In genomic region chr1:178724734-178725602, GRCh38 we compare ENCODE assay signal across 1 cellular context.
TF ChIP-seq lines count a peak whose summit lies in the region.

TSS of gene RALGPS2 (plus strand) at chr1:178725244. CDS start at chr1:178776765, 51,521 bp downstream.

TF ChIP-seq in K562, 482 proteins besides CTCF, POLR2A, EP300 and RAD21 (continued from another document and continues in another):
- TF ChIP-seq ZNF431 (CRISPR knock-in tag; IDR thresholded peaks at IDR 0.05): peak; percentile 72; the same call in 1 of the 2 replicates
- TF ChIP-seq ATF7 (IDR thresholded peaks at IDR 0.05): peak; percentile 14; the same call in 1 of the 2 replicates
- peak; percentile 66; the same call in 1 of the 2 replicates for TF ChIP-seq THAP12 (CRISPR knock-in tag; IDR thresholded peaks at IDR 0.05)
- TF ChIP-seq FOXP4 (CRISPR knock-in tag; IDR thresholded peaks at IDR 0.05; ENCODE audit: borderline replicate concordance): peak; percentile 68; the same call in 1 of the 2 replicates
- TF ChIP-seq REST (CRISPR knock-in tag; IDR thresholded peaks at IDR 0.05; ENCODE audit: low read depth): 0 out of 2 replicates have a peak, but pooled peaks have one; percentile 39
- TF ChIP-seq ZBTB5 (IDR thresholded peaks at IDR 0.05): no peak
- 0 out of 2 replicates have a peak, but pooled peaks have one; percentile 40 for TF ChIP-seq ZNF644 (tag; IDR thresholded peaks at IDR 0.05; ENCODE audit: low read depth)
- peak; percentile 93 for TF ChIP-seq MAX (CRISPR knock-in tag; IDR thresholded peaks at IDR 0.05)
- 0 out of 2 replicates have a peak, but pooled peaks have one; percentile 64 for TF ChIP-seq RERE (CRISPR knock-in tag; IDR thresholded peaks at IDR 0.05; ENCODE audit: borderline replicate concordance)
- 0 out of 2 replicates have a peak, but pooled peaks have one; percentile 51 for TF ChIP-seq ZNF395 (CRISPR knock-in tag; IDR thresholded peaks at IDR 0.05)
- TF ChIP-seq ESRRA (IDR thresholded peaks at IDR 0.05; ENCODE audit: borderline replicate concordance, low read depth): 0 out of 2 replicates have a peak, but pooled peaks have one; percentile 15
- TF ChIP-seq TEAD1 (CRISPR knock-in tag; IDR thresholded peaks at IDR 0.05): peak in 1 of 2 experiments; percentile 43; a peak in 1 of 4 replicates
- no peak for TF ChIP-seq NFE2 (IDR thresholded peaks at IDR 0.05; ENCODE audit: low read depth)
- TF ChIP-seq ZFP91 (CRISPR knock-in tag; IDR thresholded peaks at IDR 0.05): peak; percentile 51; the same call in 1 of the 2 replicates
- TF ChIP-seq NR3C1 (CRISPR knock-in tag; IDR thresholded peaks at IDR 0.05): 0 out of 2 replicates have a peak, but pooled peaks have one; percentile 76
- TF ChIP-seq YY1 (IDR thresholded peaks at IDR 0.05; ENCODE audit: borderline replicate concordance in 1 of 3, control insufficient read depth in 1 of 3, extremely low read depth in 1 of 3, insufficient read depth in 3 of 3, insufficient read length in 1 of 3, insufficient replicate concordance in 2 of 3, low read depth in 1 of 3, low read length in 2 of 3): peak in 1 of 3 experiments; percentile 10
- peak; percentile 78 to 81; a peak in 3 of 4 replicates for TF ChIP-seq NRF1 (conservative IDR thresholded peaks at IDR 0.05 in 1 of 2, IDR thresholded peaks at IDR 0.05 in 1 of 2)
- peak; percentile 86; the same call in 1 of the 2 replicates for TF ChIP-seq RB1 (IDR thresholded peaks at IDR 0.05; ENCODE audit: low read depth)
- no peak for TF ChIP-seq GTF2E2 (tag; IDR thresholded peaks at IDR 0.05)
- 0 out of 2 replicates have a peak, but pooled peaks have one; percentile 23 for TF ChIP-seq NFIC (IDR thresholded peaks at IDR 0.05)
- TF ChIP-seq E2F3 (CRISPR knock-in tag; IDR thresholded peaks at IDR 0.05): peak; percentile 79
- TF ChIP-seq CREB3 (tag; conservative IDR thresholded peaks at IDR 0.05; ENCODE audit: low read depth): peak; percentile 56; the same call in 1 of the 2 replicates
- peak; percentile 52 for TF ChIP-seq ZFX (CRISPR knock-in tag; IDR thresholded peaks at IDR 0.05)
- no peak for TF ChIP-seq NFYB (IDR thresholded peaks at IDR 0.05; ENCODE audit: extremely low read depth, insufficient read length)
- peak; percentile 58; the same call in 1 of the 2 replicates for TF ChIP-seq PHF8 (IDR thresholded peaks at IDR 0.05; ENCODE audit: borderline replicate concordance, low read length)
- peak; percentile 92 for TF ChIP-seq ZBTB1 (CRISPR knock-in tag; IDR thresholded peaks at IDR 0.05; ENCODE audit: borderline replicate concordance, low read depth)
